In the genomic region with DNA sequence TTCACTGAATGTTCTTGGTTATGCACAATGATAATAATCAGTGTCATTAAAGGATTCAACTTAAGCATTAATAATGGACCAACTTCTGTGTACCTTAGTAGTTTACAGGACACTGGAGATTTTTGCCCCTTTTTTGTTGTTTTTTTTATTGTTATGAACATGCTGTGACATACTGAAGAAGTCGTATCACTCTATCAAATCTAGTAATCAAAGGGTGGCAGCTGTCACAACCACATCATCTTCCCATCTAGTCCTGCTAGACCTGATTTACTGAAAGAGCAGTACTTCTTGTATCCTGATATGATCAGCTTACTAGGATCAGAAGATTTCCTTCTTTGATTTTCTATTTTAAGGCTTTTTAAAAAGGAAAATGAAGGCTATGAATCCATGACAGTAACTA, we compare ENCODE assay signal across 1 cellular context.
"Had no signal": no experiment of that assay in that cellular context is flagged by ENCODE, and none has a peak within 500 bp of the region (broad histone marks: within the 10 kb centered on the region; RNA-seq: fewer than 3 reads in every experiment).

No MANE protein-coding gene starts in this region.

- ATAC-seq: GM12878 had no signal

- H3K4me3 ChIP-seq: GM12878 had no signal
